21 cellular contexts compared by ENCODE assay signal in the genomic region with DNA sequence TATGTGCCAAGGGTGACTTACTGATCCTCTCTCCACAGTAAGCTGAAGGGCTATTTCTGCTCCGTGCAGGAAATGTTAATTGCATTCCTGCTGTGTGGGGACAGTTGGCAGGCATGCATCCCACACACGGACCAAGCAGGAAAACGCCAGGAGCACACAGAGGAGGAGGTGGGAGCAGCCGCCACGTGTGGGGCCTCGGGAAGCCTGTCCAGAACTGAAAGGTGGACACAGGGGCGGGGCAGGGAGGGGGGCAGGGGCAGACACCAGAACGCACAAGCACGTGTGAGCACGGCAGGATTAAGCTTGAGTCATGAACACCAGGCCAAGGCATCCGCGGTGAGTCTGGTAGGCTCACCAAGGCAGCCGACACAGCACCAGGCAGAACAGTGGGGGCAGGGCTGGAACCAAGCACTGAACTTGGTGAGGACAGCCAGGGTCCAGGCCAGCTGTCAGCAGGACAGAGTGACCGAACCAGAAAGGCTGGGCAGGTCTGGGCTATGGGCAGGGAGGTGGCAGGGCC.
DNase-seq lines count a peak whose midpoint lies in the region; ATAC-seq and TF ChIP-seq lines count a peak whose summit lies in the region.
"Had no signal": no experiment of that assay in that cellular context is flagged by ENCODE, and none has a peak within 500 bp of the region (broad histone marks: within the 10 kb centered on the region; RNA-seq: fewer than 3 reads in every experiment).

No MANE protein-coding gene starts in this region.

- H3K4me3 ChIP-seq in GM23338, result no peak overlapping the region
- H3K4me3 ChIP-seq: esophagus muscularis mucosa, K562, upper lobe of right lung had no signal

- H3K4me2 ChIP-seq in GM23338, result no peak overlapping the region

- no peaks in the 10 kb centered on the region for H3K27me3 ChIP-seq in GM23338 (ENCODE audit: insufficient read depth)
- H3K27me3 ChIP-seq: esophagus muscularis mucosa, upper lobe of right lung had no signal

- no peaks in the 10 kb centered on the region for H3K9me2 ChIP-seq in GM23338 (ENCODE audit: insufficient read depth)

- H4K20me1 ChIP-seq in GM23338 (replicated peaks; ENCODE audit: insufficient read depth), result no peaks in the 10 kb centered on the region

- DNase-seq in AG08395 (ENCODE audit: low spot score), result peak; percentile 59
- no peak for DNase-seq in GM23338 (ENCODE audit: low spot score)
- DNase-seq in dermis blood vessel endothelial cell, result peak; percentile 30
- DNase-seq in left kidney (ENCODE audit: low read depth, low spot score), result peak; percentile 44
- no peak for DNase-seq in activated CD4-positive, alpha-beta T cell treated with anti-CD3 and anti-CD28 coated beads for 4 hours
- no peak for DNase-seq in SKM-1 (lab: John Stamatoyannopoulos, UW; ENCODE audit: unreplicated experiment)
- no peak for DNase-seq in stimulated activated CD8-positive, alpha-beta memory T cell treated with anti-CD3 and anti-CD28 coated beads, Interleukin-4, amount 100 ng/mL, for 48 hours
- DNase-seq: activated T-cell treated with anti-CD3 and anti-CD28 coated beads, Interleukin-2, amount 50 U/mL, for 48 hours; MV-4-11; NCI-H1930; SHP77 treated with DMSO at 0.1 percent for 48 hours; stimulated activated CD4-positive, alpha-beta T cell treated with anti-CD3 and anti-CD28 coated beads, Interleukin-12 subunit alpha, Interleukin-12 subunit beta, amount 100 ng/mL, for 4 hours; T-helper 2 cell; upper lobe of right lung had no signal

- peaks cover 16% of the 10 kb centered on the region for H3K27me3 Mint-ChIP-seq in GM23338 (ENCODE audit: insufficient read depth, low read depth, poor library complexity)
- H3K27me3 Mint-ChIP-seq: activated naive CD4-positive, alpha-beta T cell treated with anti-CD3 and anti-CD28 coated beads, Interleukin-2, amount 50 U/mL, for 24 hours; naive thymus-derived CD8-positive, alpha-beta T cell; stimulated activated memory B cell treated with anti-CD40 and anti-IgM and Interleukin-4, amounts not matched to agents 10 μg/mL and 1 μg/mL and 100 μg/mL, for 72 hours had no signal

- H3K9me3 Mint-ChIP-seq in GM23338, result peaks cover 18% of the 10 kb centered on the region
- H3K9me3 Mint-ChIP-seq: activated naive CD4-positive, alpha-beta T cell treated with anti-CD3 and anti-CD28 coated beads, Interleukin-2, amount 50 U/mL, for 24 hours; naive thymus-derived CD8-positive, alpha-beta T cell; stimulated activated memory B cell treated with anti-CD40 and anti-IgM and Interleukin-4, amounts not matched to agents 10 μg/mL and 1 μg/mL and 100 μg/mL, for 72 hours had no signal

- H3K36me3 Mint-ChIP-seq in GM23338 (ENCODE audit: low read depth), result peaks cover 20% of the 10 kb centered on the region

- no peak overlapping the region for H2AFZ ChIP-seq in GM23338

- TF ChIP-seq CTCF in GM23338 (conservative IDR thresholded peaks at IDR 0.05; ENCODE audit: low read depth in 2 of 2), result no peak

- no peak overlapping the region for H3K4me3 Mint-ChIP-seq in GM23338
- H3K4me3 Mint-ChIP-seq: activated naive CD4-positive, alpha-beta T cell treated with anti-CD3 and anti-CD28 coated beads, Interleukin-2, amount 50 U/mL, for 24 hours; naive thymus-derived CD8-positive, alpha-beta T cell; stimulated activated memory B cell treated with anti-CD40 and anti-IgM and Interleukin-4, amounts not matched to agents 10 μg/mL and 1 μg/mL and 100 μg/mL, for 72 hours had no signal

- H3K27ac Mint-ChIP-seq in GM23338, result peak overlapping the region; percentile 48; the same call in 1 of the 2 replicates
- H3K27ac Mint-ChIP-seq: activated naive CD4-positive, alpha-beta T cell treated with anti-CD3 and anti-CD28 coated beads, Interleukin-2, amount 50 U/mL, for 24 hours had no signal

- H3K4me1 Mint-ChIP-seq in GM23338, result peaks cover 52% of the 10 kb centered on the region

- no peaks in the 10 kb centered on the region for H3K36me3 ChIP-seq in GM23338 (ENCODE audit: insufficient read depth)

- H3K4me1 ChIP-seq in GM23338 (ENCODE audit: insufficient read depth), result peaks cover 9% of the 10 kb centered on the region; the same call in 1 of the 2 replicates
- H3K4me1 ChIP-seq: esophagus muscularis mucosa, upper lobe of right lung had no signal

- H3K79me2 ChIP-seq in GM23338 (replicated peaks; ENCODE audit: insufficient read depth), result no peaks in the 10 kb centered on the region

- no peaks in the 10 kb centered on the region for H3F3A ChIP-seq in GM23338 (replicated peaks; ENCODE audit: low read depth)

- ATAC-seq in GM23338 (no peak), HG03025 (IDR thresholded peaks at IDR 0.05; ENCODE audit: low FRiP score, unreplicated experiment) (no peak)
- ATAC-seq: HCT116; K562; naive thymus-derived CD8-positive, alpha-beta T cell; upper lobe of right lung had no signal

- no peak overlapping the region for H3K27ac ChIP-seq in GM23338 (ENCODE audit: low read depth)
- H3K27ac ChIP-seq: esophagus muscularis mucosa, upper lobe of right lung had no signal

TF ChIP-seq in GM23338, 12 proteins besides CTCF, POLR2A, EP300 and RAD21:
- TF ChIP-seq STAT1 (IDR thresholded peaks at IDR 0.05; ENCODE audit: unreplicated experiment) (no peak), EZH2phosphoT487 (IDR thresholded peaks at IDR 0.05; ENCODE audit: unreplicated experiment) (no peak), POLR2AphosphoS5 (IDR thresholded peaks at IDR 0.05; ENCODE audit: low read depth) (no peak), CREB1 (CRISPR knock-in tag; IDR thresholded peaks at IDR 0.05; ENCODE audit: low read depth) (no peak)
- TF ChIP-seq, protein P1, sequence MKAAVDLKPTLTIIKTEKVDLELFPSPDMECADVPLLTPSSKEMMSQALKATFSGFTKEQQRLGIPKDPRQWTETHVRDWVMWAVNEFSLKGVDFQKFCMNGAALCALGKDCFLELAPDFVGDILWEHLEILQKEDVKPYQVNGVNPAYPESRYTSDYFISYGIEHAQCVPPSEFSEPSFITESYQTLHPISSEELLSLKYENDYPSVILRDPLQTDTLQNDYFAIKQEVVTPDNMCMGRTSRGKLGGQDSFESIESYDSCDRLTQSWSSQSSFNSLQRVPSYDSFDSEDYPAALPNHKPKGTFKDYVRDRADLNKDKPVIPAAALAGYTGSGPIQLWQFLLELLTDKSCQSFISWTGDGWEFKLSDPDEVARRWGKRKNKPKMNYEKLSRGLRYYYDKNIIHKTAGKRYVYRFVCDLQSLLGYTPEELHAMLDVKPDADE (IDR thresholded peaks at IDR 0.05), result no peak
- TF ChIP-seq, protein P2, sequence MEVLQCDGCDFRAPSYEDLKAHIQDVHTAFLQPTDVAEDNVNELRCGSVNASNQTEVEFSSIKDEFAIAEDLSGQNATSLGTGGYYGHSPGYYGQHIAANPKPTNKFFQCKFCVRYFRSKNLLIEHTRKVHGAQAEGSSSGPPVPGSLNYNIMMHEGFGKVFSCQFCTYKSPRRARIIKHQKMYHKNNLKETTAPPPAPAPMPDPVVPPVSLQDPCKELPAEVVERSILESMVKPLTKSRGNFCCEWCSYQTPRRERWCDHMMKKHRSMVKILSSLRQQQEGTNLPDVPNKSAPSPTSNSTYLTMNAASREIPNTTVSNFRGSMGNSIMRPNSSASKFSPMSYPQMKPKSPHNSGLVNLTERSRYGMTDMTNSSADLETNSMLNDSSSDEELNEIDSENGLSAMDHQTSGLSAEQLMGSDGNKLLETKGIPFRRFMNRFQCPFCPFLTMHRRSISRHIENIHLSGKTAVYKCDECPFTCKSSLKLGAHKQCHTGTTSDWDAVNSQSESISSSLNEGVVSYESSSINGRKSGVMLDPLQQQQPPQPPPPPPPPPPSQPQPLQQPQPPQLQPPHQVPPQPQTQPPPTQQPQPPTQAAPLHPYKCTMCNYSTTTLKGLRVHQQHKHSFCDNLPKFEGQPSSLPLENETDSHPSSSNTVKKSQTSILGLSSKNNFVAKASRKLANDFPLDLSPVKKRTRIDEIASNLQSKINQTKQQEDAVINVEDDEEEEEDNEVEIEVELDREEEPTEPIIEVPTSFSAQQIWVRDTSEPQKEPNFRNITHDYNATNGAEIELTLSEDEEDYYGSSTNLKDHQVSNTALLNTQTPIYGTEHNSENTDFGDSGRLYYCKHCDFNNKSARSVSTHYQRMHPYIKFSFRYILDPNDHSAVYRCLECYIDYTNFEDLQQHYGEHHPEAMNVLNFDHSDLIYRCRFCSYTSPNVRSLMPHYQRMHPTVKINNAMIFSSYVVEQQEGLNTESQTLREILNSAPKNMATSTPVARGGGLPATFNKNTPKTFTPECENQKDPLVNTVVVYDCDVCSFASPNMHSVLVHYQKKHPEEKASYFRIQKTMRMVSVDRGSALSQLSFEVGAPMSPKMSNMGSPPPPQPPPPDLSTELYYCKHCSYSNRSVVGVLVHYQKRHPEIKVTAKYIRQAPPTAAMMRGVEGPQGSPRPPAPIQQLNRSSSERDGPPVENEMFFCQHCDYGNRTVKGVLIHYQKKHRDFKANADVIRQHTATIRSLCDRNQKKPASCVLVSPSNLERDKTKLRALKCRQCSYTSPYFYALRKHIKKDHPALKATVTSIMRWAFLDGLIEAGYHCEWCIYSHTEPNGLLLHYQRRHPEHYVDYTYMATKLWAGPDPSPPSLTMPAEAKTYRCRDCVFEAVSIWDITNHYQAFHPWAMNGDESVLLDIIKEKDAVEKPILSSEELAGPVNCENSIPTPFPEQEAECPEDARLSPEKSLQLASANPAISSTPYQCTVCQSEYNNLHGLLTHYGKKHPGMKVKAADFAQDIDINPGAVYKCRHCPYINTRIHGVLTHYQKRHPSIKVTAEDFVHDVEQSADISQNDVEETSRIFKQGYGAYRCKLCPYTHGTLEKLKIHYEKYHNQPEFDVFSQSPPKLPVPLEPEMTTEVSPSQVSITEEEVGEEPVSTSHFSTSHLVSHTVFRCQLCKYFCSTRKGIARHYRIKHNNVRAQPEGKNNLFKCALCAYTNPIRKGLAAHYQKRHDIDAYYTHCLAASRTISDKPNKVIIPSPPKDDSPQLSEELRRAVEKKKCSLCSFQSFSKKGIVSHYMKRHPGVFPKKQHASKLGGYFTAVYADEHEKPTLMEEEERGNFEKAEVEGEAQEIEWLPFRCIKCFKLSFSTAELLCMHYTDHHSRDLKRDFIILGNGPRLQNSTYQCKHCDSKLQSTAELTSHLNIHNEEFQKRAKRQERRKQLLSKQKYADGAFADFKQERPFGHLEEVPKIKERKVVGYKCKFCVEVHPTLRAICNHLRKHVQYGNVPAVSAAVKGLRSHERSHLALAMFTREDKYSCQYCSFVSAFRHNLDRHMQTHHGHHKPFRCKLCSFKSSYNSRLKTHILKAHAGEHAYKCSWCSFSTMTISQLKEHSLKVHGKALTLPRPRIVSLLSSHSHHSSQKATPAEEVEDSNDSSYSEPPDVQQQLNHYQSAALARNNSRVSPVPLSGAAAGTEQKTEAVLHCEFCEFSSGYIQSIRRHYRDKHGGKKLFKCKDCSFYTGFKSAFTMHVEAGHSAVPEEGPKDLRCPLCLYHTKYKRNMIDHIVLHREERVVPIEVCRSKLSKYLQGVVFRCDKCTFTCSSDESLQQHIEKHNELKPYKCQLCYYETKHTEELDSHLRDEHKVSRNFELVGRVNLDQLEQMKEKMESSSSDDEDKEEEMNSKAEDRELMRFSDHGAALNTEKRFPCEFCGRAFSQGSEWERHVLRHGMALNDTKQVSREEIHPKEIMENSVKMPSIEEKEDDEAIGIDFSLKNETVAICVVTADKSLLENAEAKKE (CRISPR knock-in tag; IDR thresholded peaks at IDR 0.05), result no peak

Comparison
In these comparisons a context has a peak if more than half of its experiments do, and no peak if none do; other contexts are left out.
1. DNase-seq: peak in AG08395 (single experiment), dermis blood vessel endothelial cell (single experiment) and left kidney (single experiment); none in GM23338 (single experiment), activated CD4-positive, alpha-beta T cell treated with anti-CD3 and anti-CD28 coated beads for 4 hours (0 of 2), SKM-1 (single experiment) and stimulated activated CD8-positive, alpha-beta memory T cell treated with anti-CD3 and anti-CD28 coated beads, Interleukin-4, amount 100 ng/mL, for 48 hours (single experiment).